ENCODE assay signal across 1 cellular context in genomic region chr6:149854532-149854931, GRCh38.
TF ChIP-seq lines count a peak whose summit lies in the region.

No MANE protein-coding gene starts in this region.

TF ChIP-seq in HCT116, 20 proteins besides CTCF, POLR2A, EP300 and RAD21 (continued from another document):
- TF ChIP-seq REST (IDR thresholded peaks at IDR 0.05; ENCODE audit: low read depth) = no peak
- no peak for TF ChIP-seq POLR2AphosphoS5 (IDR thresholded peaks at IDR 0.05; ENCODE audit: low read depth, low read length)
- TF ChIP-seq JUND (IDR thresholded peaks at IDR 0.05) = no peak
